8 cellular contexts compared by ENCODE assay signal in the genomic region with DNA sequence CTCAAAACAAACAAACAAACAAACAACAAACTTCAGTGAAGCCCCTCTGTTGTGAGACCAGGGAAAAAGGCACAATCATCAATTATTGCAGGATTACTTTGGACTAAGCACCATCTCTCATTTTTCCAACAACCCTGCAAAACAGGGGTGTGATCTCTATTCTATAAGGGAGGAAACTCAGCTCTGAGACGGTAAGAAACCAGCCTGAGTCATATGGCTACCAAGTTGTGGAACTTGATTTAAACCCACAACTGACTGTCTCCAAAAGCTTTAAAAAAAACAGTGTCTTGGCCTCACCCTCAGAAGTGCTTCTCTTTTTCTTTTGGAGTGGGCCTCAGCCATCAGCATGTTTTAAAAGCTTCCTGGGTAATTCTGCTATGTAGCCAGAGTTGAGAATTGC. TPM values are rescaled to one million over a fixed set of nuclear protein-coding genes. Genes with fewer than 3 reads are reported as not detected.
DNase-seq lines count a peak whose midpoint lies in the region; ATAC-seq and TF ChIP-seq lines count a peak whose summit lies in the region.

No MANE protein-coding gene starts in this region.

- intact Hi-C loops in upper lobe of right lung (cut with DNase I): no loop called here

- peak; percentile 54 for DNase-seq in EH (ENCODE audit: low read depth)
- DNase-seq in upper lobe of right lung: no peak
- no peak for DNase-seq in activated gamma-delta T cell (lab: John Stamatoyannopoulos, UW)
- DNase-seq in epidermal melanocyte (ENCODE audit: insufficient read length, low spot score): no peak
- DNase-seq in ecto neural progenitor cell (ENCODE audit: low spot score): no peak

- H3K4me1 ChIP-seq in upper lobe of right lung: peaks cover 5% of the 10 kb centered on the region

- H3K27me3 ChIP-seq in upper lobe of right lung: no peaks in the 10 kb centered on the region

- ATAC-seq in GM21381 (IDR thresholded peaks at IDR 0.05; ENCODE audit: unreplicated experiment) (peak; percentile 83), HG03575 (IDR thresholded peaks at IDR 0.05; ENCODE audit: extremely low read depth, insufficient number of reproducible peaks, low FRiP score, unreplicated experiment) (peak; percentile 52), esophagus mucosa (peak; percentile 73), upper lobe of right lung (peak; percentile 75)

- H3K9me3 ChIP-seq in upper lobe of right lung: peaks cover 4% of the 10 kb centered on the region

- H3K27ac ChIP-seq in upper lobe of right lung: no peak overlapping the region

- no peak for TF ChIP-seq CTCF in upper lobe of right lung (IDR thresholded peaks at IDR 0.05)

- H3K36me3 ChIP-seq in upper lobe of right lung: peaks cover 22% of the 10 kb centered on the region

- H3K4me3 ChIP-seq in upper lobe of right lung: no peak overlapping the region

RNA-seq across cellular contexts. Expression of gene RIN3, which starts 49.8 kb away (rescaled TPM):
- total RNA-seq in esophagus mucosa (5.4 TPM), upper lobe of right lung (56.0 TPM)
